ENCODE assay signal across 13 cellular contexts in genomic region chr1:92759361-92759760, GRCh38.
"Had no signal": no experiment of that assay in that cellular context is flagged by ENCODE, and none has a peak within 500 bp of the region (broad histone marks: within the 10 kb centered on the region; RNA-seq: fewer than 3 reads in every experiment).

No MANE protein-coding gene starts in this region.

- H3K27me3 ChIP-seq: esophagus squamous epithelium, stomach had no signal

- H3K27ac Mint-ChIP-seq: activated CD4-positive, alpha-beta T cell treated with anti-CD3 and anti-CD28 coated beads, Interleukin-2, amount 10 ng/mL, durations not matched to agents 7 days and 5 days; activated naive CD8-positive, alpha-beta T cell treated with anti-CD3 and anti-CD28 coated beads for 36 hours had no signal

- H3K4me3 ChIP-seq: esophagus squamous epithelium, ovary, stomach had no signal

- H3K36me3 ChIP-seq: esophagus squamous epithelium, ovary, stomach had no signal

- ATAC-seq: left lobe of liver, sciatic nerve had no signal

- H3K4me3 Mint-ChIP-seq: activated CD4-positive, alpha-beta T cell treated with anti-CD3 and anti-CD28 coated beads, Interleukin-2, amount 10 ng/mL, durations not matched to agents 7 days and 5 days; activated naive CD8-positive, alpha-beta T cell treated with anti-CD3 and anti-CD28 coated beads for 36 hours; neural crest cell had no signal

- H3K4me1 Mint-ChIP-seq: activated CD4-positive, alpha-beta T cell treated with anti-CD3 and anti-CD28 coated beads, Interleukin-2, amount 10 ng/mL, durations not matched to agents 7 days and 5 days; activated naive CD8-positive, alpha-beta T cell treated with anti-CD3 and anti-CD28 coated beads for 36 hours had no signal

- H3K27ac ChIP-seq: esophagus squamous epithelium, ovary, stomach had no signal

- H3K9me3 Mint-ChIP-seq: activated CD4-positive, alpha-beta T cell treated with anti-CD3 and anti-CD28 coated beads, Interleukin-2, amount 10 ng/mL, durations not matched to agents 7 days and 5 days; activated naive CD8-positive, alpha-beta T cell treated with anti-CD3 and anti-CD28 coated beads for 36 hours; neural crest cell had no signal

- H3K36me3 Mint-ChIP-seq: activated naive CD8-positive, alpha-beta T cell treated with anti-CD3 and anti-CD28 coated beads for 36 hours had no signal

- DNase-seq: activated CD4-positive, alpha-beta T cell treated with anti-CD3 and anti-CD28 coated beads, Interleukin-2, amount 10 ng/mL, durations not matched to agents 7 days and 5 days; activated CD8-positive, alpha-beta memory T cell treated with anti-CD3 and anti-CD28 coated beads, Interleukin-2, amount 50 U/mL, for 48 hours; activated naive CD8-positive, alpha-beta T cell treated with anti-CD3 and anti-CD28 coated beads for 36 hours; anterior cingulate cortex; esophagus squamous epithelium; islet precursor cell; ovary; stimulated activated CD4-positive, alpha-beta T cell treated with anti-CD3 and anti-CD28 coated beads, Interleukin-12 subunit alpha, Interleukin-12 subunit beta, amount 100 ng/mL, for 4 hours; stimulated activated CD4-positive, alpha-beta T cell treated with anti-CD3 and anti-CD28 coated beads, Interleukin-2, amount 100 ng/mL, for 24 hours; stomach had no signal

- H3K9me3 ChIP-seq: esophagus squamous epithelium, ovary, stomach had no signal
